ENCODE assay signal across 1 cellular context in the genomic region with DNA sequence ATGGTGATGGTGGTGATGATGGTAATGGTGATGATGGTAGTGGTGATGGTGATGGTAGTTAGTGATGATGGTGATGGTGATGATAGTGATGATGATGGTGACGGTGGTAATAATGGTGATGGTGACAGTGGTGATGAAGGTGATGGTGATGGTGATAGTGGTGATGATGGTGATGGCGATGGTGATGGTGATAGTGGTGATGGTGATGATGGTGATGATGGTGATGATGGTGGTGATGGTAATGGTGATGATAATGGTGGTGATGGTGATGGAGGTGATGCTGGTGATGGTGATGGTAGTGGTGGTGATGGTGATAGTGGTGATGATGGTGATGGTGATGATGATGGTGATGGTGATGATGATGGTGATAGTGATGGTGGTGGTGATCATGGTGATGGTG.
TF ChIP-seq lines count a peak whose summit lies in the region.

No MANE protein-coding gene starts in this region.

TF ChIP-seq in K562, 482 proteins besides CTCF, POLR2A, EP300 and RAD21 (continued from another document):
- TF ChIP-seq, protein P1, sequence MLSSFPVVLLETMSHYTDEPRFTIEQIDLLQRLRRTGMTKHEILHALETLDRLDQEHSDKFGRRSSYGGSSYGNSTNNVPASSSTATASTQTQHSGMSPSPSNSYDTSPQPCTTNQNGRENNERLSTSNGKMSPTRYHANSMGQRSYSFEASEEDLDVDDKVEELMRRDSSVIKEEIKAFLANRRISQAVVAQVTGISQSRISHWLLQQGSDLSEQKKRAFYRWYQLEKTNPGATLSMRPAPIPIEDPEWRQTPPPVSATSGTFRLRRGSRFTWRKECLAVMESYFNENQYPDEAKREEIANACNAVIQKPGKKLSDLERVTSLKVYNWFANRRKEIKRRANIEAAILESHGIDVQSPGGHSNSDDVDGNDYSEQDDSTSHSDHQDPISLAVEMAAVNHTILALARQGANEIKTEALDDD (IDR thresholded peaks at IDR 0.05): no peak
- TF ChIP-seq CTBP1 (IDR thresholded peaks at IDR 0.05; ENCODE audit: borderline replicate concordance) (peak; percentile 58; the same call in 1 of the 2 replicates), ATF1 (CRISPR knock-in tag; IDR thresholded peaks at IDR 0.05) (no peak), ATF1 (tag; IDR thresholded peaks at IDR 0.05) (peak; percentile 21; the same call in 1 of the 2 replicates), CBFA2T3 (IDR thresholded peaks at IDR 0.05) (peak; percentile 9; the same call in 1 of the 2 replicates)
- TF ChIP-seq, protein P2, sequence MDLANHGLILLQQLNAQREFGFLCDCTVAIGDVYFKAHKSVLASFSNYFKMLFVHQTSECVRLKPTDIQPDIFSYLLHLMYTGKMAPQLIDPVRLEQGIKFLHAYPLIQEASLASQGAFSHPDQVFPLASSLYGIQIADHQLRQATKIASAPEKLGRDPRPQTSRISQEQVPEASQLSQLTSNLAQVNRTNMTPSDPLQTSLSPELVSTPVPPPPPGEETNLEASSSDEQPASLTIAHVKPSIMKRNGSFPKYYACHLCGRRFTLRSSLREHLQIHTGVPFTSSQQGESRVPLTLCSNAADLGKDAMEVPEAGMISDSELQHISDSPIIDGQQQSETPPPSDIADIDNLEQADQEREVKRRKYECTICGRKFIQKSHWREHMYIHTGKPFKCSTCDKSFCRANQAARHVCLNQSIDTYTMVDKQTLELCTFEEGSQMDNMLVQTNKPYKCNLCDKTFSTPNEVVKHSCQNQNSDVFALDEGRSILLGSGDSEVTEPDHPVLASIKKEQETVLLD (IDR thresholded peaks at IDR 0.05): peak; percentile 45; the same call in 1 of the 2 replicates
